In the genomic region with DNA sequence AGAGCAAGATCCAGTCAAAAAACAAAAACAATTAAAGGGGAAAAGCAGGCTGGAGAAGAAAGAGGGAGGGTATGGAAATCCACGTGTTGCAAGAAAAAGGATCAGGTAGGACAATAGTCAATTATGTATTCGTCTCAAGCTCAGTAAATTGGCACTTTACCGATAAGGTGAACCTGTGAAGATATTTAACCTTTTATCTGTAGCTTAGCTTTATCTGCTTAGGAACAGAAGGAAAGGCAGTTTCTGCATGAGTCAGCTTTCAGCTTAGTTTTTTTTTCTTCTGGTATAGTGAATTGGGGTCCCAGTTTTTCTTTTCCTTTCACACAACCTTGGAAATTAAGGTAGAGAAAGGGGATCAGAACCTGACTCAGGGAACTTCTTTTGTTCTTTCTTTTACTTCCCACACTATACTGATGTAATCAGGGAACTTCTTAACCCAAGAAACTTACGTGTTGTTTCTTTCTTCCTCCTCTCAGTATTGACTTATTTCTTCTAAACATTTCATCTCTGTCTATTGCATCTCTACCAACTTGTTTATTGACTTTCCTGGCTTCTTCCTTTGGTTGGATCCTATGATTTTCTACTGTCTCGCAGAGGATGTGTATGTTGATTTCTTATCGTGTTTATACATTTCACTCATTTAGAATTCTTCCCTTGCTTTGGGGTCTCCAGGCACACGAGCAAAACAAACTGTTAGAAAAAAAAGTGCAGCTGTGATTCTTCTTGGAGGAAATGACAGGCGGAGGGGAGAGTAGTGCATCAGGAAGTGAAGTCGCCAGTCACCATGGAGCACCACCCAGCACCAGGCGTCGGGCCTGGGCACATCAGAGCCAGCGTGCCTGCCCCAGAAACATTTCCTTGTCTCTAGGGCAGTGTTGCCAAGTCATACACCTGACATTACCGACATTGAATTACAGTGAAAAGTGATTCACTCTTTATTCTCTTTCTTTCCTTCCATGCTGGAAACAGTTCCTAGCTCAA, we compare ENCODE assay signal across 2 cellular contexts.
TF ChIP-seq lines count a peak whose summit lies in the region.

No MANE protein-coding gene starts in this region.

TF ChIP-seq in HepG2, 621 proteins besides CTCF, POLR2A, EP300 and RAD21:
- TF ChIP-seq ZFP82 (CRISPR knock-in tag; IDR thresholded peaks at IDR 0.05; ENCODE audit: borderline replicate concordance) = no peak
- TF ChIP-seq ZNF605 (CRISPR knock-in tag; IDR thresholded peaks at IDR 0.05) = no peak
- no peak for TF ChIP-seq SMAD9 (CRISPR knock-in tag; IDR thresholded peaks at IDR 0.05)
- no peak for TF ChIP-seq U2AF2 (IDR thresholded peaks at IDR 0.05; ENCODE audit: low read depth, low read length)
- TF ChIP-seq ZNF33A (CRISPR knock-in tag; IDR thresholded peaks at IDR 0.05; ENCODE audit: borderline replicate concordance) = no peak
- TF ChIP-seq SMAD1 (CRISPR knock-in tag; IDR thresholded peaks at IDR 0.05; ENCODE audit: borderline replicate concordance, low read depth) = no peak
- no peak for TF ChIP-seq SIN3A (IDR thresholded peaks at IDR 0.05; ENCODE audit: borderline replicate concordance, low read depth, low read length)

TF ChIP-seq in GM12878, 131 proteins besides CTCF, POLR2A, EP300 and RAD21:
- TF ChIP-seq IKZF2 (IDR thresholded peaks at IDR 0.05) = peak; percentile 12 to 28; a peak in 1 of 4 replicates
- TF ChIP-seq, protein P1, sequence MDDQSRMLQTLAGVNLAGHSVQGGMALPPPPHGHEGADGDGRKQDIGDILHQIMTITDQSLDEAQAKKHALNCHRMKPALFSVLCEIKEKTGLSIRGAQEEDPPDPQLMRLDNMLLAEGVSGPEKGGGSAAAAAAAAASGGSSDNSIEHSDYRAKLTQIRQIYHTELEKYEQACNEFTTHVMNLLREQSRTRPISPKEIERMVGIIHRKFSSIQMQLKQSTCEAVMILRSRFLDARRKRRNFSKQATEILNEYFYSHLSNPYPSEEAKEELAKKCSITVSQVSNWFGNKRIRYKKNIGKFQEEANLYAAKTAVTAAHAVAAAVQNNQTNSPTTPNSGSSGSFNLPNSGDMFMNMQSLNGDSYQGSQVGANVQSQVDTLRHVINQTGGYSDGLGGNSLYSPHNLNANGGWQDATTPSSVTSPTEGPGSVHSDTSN (IDR thresholded peaks at IDR 0.05; ENCODE audit: insufficient replicate concordance, low read depth, low read length) = no peak
- TF ChIP-seq E4F1 (IDR thresholded peaks at IDR 0.05; ENCODE audit: borderline replicate concordance, partially characterized antibody) = no peak
- TF ChIP-seq EED (IDR thresholded peaks at IDR 0.05; ENCODE audit: low read depth) = no peak
- TF ChIP-seq ZSCAN29 (IDR thresholded peaks at IDR 0.05) = no peak
- no peak for TF ChIP-seq ZNF687 (IDR thresholded peaks at IDR 0.05)
TF ChIP-seq in GM12878: peak in this region for 1.
